23 cellular contexts compared by ENCODE assay signal in the genomic region with DNA sequence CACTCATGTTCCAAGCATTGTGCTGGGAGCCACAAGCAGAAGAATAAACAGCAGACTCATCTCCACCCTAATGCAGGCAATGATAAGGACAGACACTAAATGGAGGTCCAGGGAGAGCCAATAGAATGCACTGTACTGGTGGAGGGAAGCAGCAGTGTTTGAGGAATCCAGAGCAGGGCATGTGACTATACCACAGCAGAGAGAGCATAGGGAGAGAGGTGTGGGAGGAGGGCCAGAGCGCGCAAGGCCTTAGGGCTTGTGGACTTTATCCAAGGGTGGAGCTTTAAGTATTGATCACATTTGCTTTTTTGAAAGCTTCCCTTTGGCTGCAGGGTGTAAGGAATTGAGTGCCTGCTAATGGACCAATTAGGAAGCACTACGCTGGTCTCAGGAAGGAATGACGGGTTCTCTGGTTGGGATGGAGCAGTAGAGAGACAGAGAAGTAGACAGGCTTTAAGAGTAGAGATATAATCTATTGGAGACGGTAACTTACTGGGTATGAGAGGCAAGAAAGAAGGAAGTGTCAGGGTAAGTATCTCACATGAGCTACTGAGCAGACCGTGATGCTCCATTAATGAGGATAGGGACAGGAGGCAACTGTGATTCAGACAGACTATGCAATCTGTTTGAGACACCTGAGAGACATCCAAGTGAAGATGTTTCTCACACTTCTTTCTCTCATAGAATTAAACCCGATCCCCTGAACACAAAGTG.
DNase-seq lines count a peak whose midpoint lies in the region; ATAC-seq, FAIRE-seq and TF ChIP-seq lines count a peak whose summit lies in the region.
"Had no signal": no experiment of that assay in that cellular context is flagged by ENCODE, and none has a peak within 500 bp of the region (broad histone marks: within the 10 kb centered on the region; RNA-seq: fewer than 3 reads in every experiment).

No MANE protein-coding gene starts in this region.

- TF ChIP-seq CTCF in Calu3 (IDR thresholded peaks at IDR 0.05; ENCODE audit: unreplicated experiment) (no peak), endothelial cell of umbilical vein (IDR thresholded peaks at IDR 0.05; ENCODE audit: extremely low read depth in 1 of 2, insufficient read depth in 1 of 2, low read depth in 1 of 2, low read length in 2 of 2) (no peak), mucosa of descending colon (IDR thresholded peaks at IDR 0.05) (no peak), sigmoid colon (IDR thresholded peaks at IDR 0.05) (no peak), uterus (IDR thresholded peaks at IDR 0.05) (no peak)

- H3K9ac ChIP-seq in endothelial cell of umbilical vein (replicated peaks; ENCODE audit: extremely low read depth, insufficient read depth, low read length): peak overlapping the region; percentile 36
- H3K9ac ChIP-seq: GM23248, neural progenitor cell had no signal

- TF ChIP-seq POLR2A in endothelial cell of umbilical vein (IDR thresholded peaks at IDR 0.05; ENCODE audit: low read depth, low read length) (no peak), sigmoid colon (IDR thresholded peaks at IDR 0.05) (no peak), uterus (IDR thresholded peaks at IDR 0.05) (no peak)

- intact Hi-C loops in Calu3 (cut with micrococcal nuclease; ENCODE audit: unreplicated experiment) (loop anchor here (1.0 kb wide), 1 partner anchor 12 kb away; no protein-coding TSS in a partner anchor), endothelial cell of umbilical vein (cut with micrococcal nuclease) (loop anchor here (1.0 to 2.0 kb wide), 4 partner anchors 9 to 83 kb away; partner anchors contain the start of gene MYO1D), mucosa of descending colon (cut with DNase I, micrococcal nuclease) (no loop called here), sigmoid colon (cut with DNase I) (no loop called here), uterus (cut with DNase I; ENCODE audit: low total_unique reads) (no loop called here)

- H4K20me1 ChIP-seq in endothelial cell of umbilical vein (replicated peaks; ENCODE audit: control insufficient read depth, extremely low read depth, insufficient read depth, low read length): no peaks in the 10 kb centered on the region

- peak overlapping the region; percentile 75 for H3K27ac Mint-ChIP-seq in Calu3 (ENCODE audit: unreplicated experiment)
- H3K27ac Mint-ChIP-seq: activated CD8-positive, alpha-beta memory T cell treated with anti-CD3 and anti-CD28 coated beads, Interleukin-2, amount 10 ng/mL, durations not matched to agents 7 days and 5 days; activated T-helper 2 cell treated with anti-CD3 and anti-CD28 coated beads, Interferon-gamma antibody, Interleukin-2, Interleukin-4, amounts not matched to agents 10 μg/mL and 5 μg/mL and 100 μg/mL, durations not matched to agents 14 hours and 24 hours and 36 hours; CD14-positive monocyte; neural progenitor cell; stimulated activated naive B cell treated with anti-CD40 and anti-IgM and Interleukin-4, amounts not matched to agents 10 μg/mL and 1 μg/mL and 100 μg/mL, for 72 hours; T-helper 17 cell had no signal

- POLR2A ChIA-PET in endothelial cell of umbilical vein (lab: Charles Lee): no interaction called here

- dilution Hi-C loops in endothelial cell of umbilical vein (cut with MboI; ENCODE audit: extremely low pct_ligation_motif_present, low sequenced_read_pairs): no loop called here

- H3K27ac ChIP-seq in endothelial cell of umbilical vein (ENCODE audit: insufficient read depth, low read depth, low read length) (peak overlapping the region; percentile 92), sigmoid colon (no peak overlapping the region), uterus (no peak overlapping the region)
- H3K27ac ChIP-seq: cardiac muscle cell, GM23248, neural progenitor cell, thyroid gland had no signal

- no peak overlapping the region for H2AFZ ChIP-seq in endothelial cell of umbilical vein (ENCODE audit: low read depth, low read length)
- H2AFZ ChIP-seq: GM23248, neural progenitor cell had no signal

- H3K9me3 Mint-ChIP-seq in Calu3 (ENCODE audit: low read depth, unreplicated experiment): no peaks in the 10 kb centered on the region
- H3K9me3 Mint-ChIP-seq: activated T-helper 2 cell treated with anti-CD3 and anti-CD28 coated beads, Interferon-gamma antibody, Interleukin-2, Interleukin-4, amounts not matched to agents 10 μg/mL and 5 μg/mL and 100 μg/mL, durations not matched to agents 14 hours and 24 hours and 36 hours; neural progenitor cell; stimulated activated naive B cell treated with anti-CD40 and anti-IgM and Interleukin-4, amounts not matched to agents 10 μg/mL and 1 μg/mL and 100 μg/mL, for 72 hours had no signal

- H3K27me3 ChIP-seq in endothelial cell of umbilical vein (ENCODE audit: control insufficient read depth in 2 of 2, insufficient read depth in 2 of 2, low read length in 2 of 2) (no peaks in the 10 kb centered on the region), sigmoid colon (no peaks in the 10 kb centered on the region), uterus (no peaks in the 10 kb centered on the region)
- H3K27me3 ChIP-seq: cardiac muscle cell, neural progenitor cell, thyroid gland had no signal

- ATAC-seq in mucosa of descending colon (peak; percentile 94), HG02840 (IDR thresholded peaks at IDR 0.05; ENCODE audit: low FRiP score, unreplicated experiment) (no peak)
- ATAC-seq: activated CD8-positive, alpha-beta memory T cell treated with anti-CD3 and anti-CD28 coated beads, Interleukin-2, amount 10 ng/mL, durations not matched to agents 7 days and 5 days; stimulated activated naive B cell treated with anti-CD40 and anti-IgM and Interleukin-4, amounts not matched to agents 10 μg/mL and 1 μg/mL and 100 μg/mL, for 72 hours; T-helper 17 cell had no signal

- H3K4me1 ChIP-seq in endothelial cell of umbilical vein (ENCODE audit: control insufficient read depth, extremely low read depth, insufficient read depth, low read length) (peaks cover 57% of the 10 kb centered on the region), mucosa of descending colon (ENCODE audit: low read depth) (peaks cover 33% of the 10 kb centered on the region), sigmoid colon (peaks cover 0 to 6% (median 0%) of the 10 kb centered on the region in 4 donors), uterus (no peaks in the 10 kb centered on the region)
- H3K4me1 ChIP-seq: neural progenitor cell had no signal

- DNase-seq in Calu3: peak; percentile 71
- DNase-seq in RPMI7951 (ENCODE audit: low read depth): peak; percentile 16
- peak; percentile 39 for DNase-seq in endothelial cell of umbilical vein (ENCODE audit: low read depth, low spot score)
- DNase-seq in mucosa of descending colon: peak; percentile 65 to 69 (median 66)
- no peak for DNase-seq in sigmoid colon
- no peak for DNase-seq in uterus
- no peak for DNase-seq in NCI-H2196 (lab: John Stamatoyannopoulos, UW; ENCODE audit: unreplicated experiment)
- DNase-seq: activated CD4-positive, alpha-beta T cell treated with anti-CD3 and anti-CD28 coated beads for 1 hour; activated CD8-positive, alpha-beta memory T cell treated with anti-CD3 and anti-CD28 coated beads, Interleukin-2, amount 10 ng/mL, durations not matched to agents 7 days and 5 days; effector CD4-positive, alpha-beta T cell; GM23248; MM.1S; NCI-H1694 treated with DMSO at 0.1 percent for 48 hours; SHP77; stimulated activated CD4-positive, alpha-beta T cell treated with anti-CD3 and anti-CD28 coated beads, Interleukin-15, amount 100 ng/mL, for 24 hours; stimulated activated naive B cell treated with anti-CD40 and anti-IgM and Interleukin-4, amounts not matched to agents 10 μg/mL and 1 μg/mL and 100 μg/mL, for 72 hours; T-helper 17 cell; thyroid gland had no signal

- peak overlapping the region; percentile 73 for H3K4me2 ChIP-seq in endothelial cell of umbilical vein (ENCODE audit: insufficient read depth, low read length)
- H3K4me2 ChIP-seq: neural progenitor cell had no signal

- H3K79me2 ChIP-seq in endothelial cell of umbilical vein (ENCODE audit: control insufficient read depth, insufficient read depth, low read length): peaks cover 10% of the 10 kb centered on the region

- BruUV-seq in Calu3 (replicated peaks; lab: Mats Ljungman, UMichigan) (no TSS peak), endothelial cell of umbilical vein (replicated peaks; lab: Mats Ljungman, UMichigan) (no TSS peak)

- no peak overlapping the region for H3K4me3 ChIP-seq in endothelial cell of umbilical vein (replicated peaks in 1 of 3; ENCODE audit: insufficient read depth in 1 of 3, low read depth in 1 of 3, low read length in 3 of 3)
- H3K4me3 ChIP-seq in mucosa of descending colon: no peak overlapping the region
- no peak overlapping the region for H3K4me3 ChIP-seq in sigmoid colon
- H3K4me3 ChIP-seq in uterus: no peak overlapping the region
- H3K4me3 ChIP-seq: cardiac muscle cell, GM23248, neural progenitor cell, thyroid gland had no signal

- H3K4me1 Mint-ChIP-seq in Calu3 (ENCODE audit: low read depth, unreplicated experiment): peaks cover 38% of the 10 kb centered on the region
- H3K4me1 Mint-ChIP-seq: CD14-positive monocyte; neural progenitor cell; stimulated activated naive B cell treated with anti-CD40 and anti-IgM and Interleukin-4, amounts not matched to agents 10 μg/mL and 1 μg/mL and 100 μg/mL, for 72 hours had no signal

- peaks cover 14% of the 10 kb centered on the region for H3K36me3 Mint-ChIP-seq in Calu3 (ENCODE audit: insufficient read depth, unreplicated experiment)
- H3K36me3 Mint-ChIP-seq: activated CD8-positive, alpha-beta memory T cell treated with anti-CD3 and anti-CD28 coated beads, Interleukin-2, amount 10 ng/mL, durations not matched to agents 7 days and 5 days; CD14-positive monocyte; neural progenitor cell; stimulated activated naive B cell treated with anti-CD40 and anti-IgM and Interleukin-4, amounts not matched to agents 10 μg/mL and 1 μg/mL and 100 μg/mL, for 72 hours had no signal

- H3K4me3 Mint-ChIP-seq in Calu3 (ENCODE audit: low read depth, unreplicated experiment): peak overlapping the region; percentile 51
- H3K4me3 Mint-ChIP-seq: activated CD8-positive, alpha-beta memory T cell treated with anti-CD3 and anti-CD28 coated beads, Interleukin-2, amount 10 ng/mL, durations not matched to agents 7 days and 5 days; CD14-positive monocyte; neural progenitor cell; stimulated activated naive B cell treated with anti-CD40 and anti-IgM and Interleukin-4, amounts not matched to agents 10 μg/mL and 1 μg/mL and 100 μg/mL, for 72 hours; T-helper 17 cell had no signal

- no peaks in the 10 kb centered on the region for H3K27me3 Mint-ChIP-seq in Calu3 (ENCODE audit: unreplicated experiment)
- H3K27me3 Mint-ChIP-seq: T-helper 17 cell had no signal

- peak; percentile 15 for FAIRE-seq in endothelial cell of umbilical vein (lab: Jason Lieb, UNC)

- H3K9me3 ChIP-seq in endothelial cell of umbilical vein (replicated peaks; ENCODE audit: control insufficient read depth, insufficient read depth, low read length) (no peaks in the 10 kb centered on the region), mucosa of descending colon (no peaks in the 10 kb centered on the region), sigmoid colon (no peaks in the 10 kb centered on the region), uterus (no peaks in the 10 kb centered on the region)
- H3K9me3 ChIP-seq: thyroid gland had no signal

- TF ChIP-seq EP300 in sigmoid colon (IDR thresholded peaks at IDR 0.05): no peak

- 28 to 78% methylated on average over 7 of the region's 7 CpGs for WGBS in sigmoid colon, 2 donors

- CTCF ChIA-PET in Calu3 (lab: Charles Lee) (interaction anchor here (0.8 to 1.7 kb wide), 6 partner anchors 11 to 115 kb away, joined by 3 to 15 read pairs (median 6); partner anchors contain the start of gene MYO1D), endothelial cell of umbilical vein (lab: Charles Lee) (interaction anchor here (0.9 to 6.7 kb wide), 14 partner anchors 8 to 117 kb away, joined by 3 to 117 read pairs (median 4); partner anchors contain the start of gene MYO1D)

- no peaks in the 10 kb centered on the region for H3K9me1 ChIP-seq in endothelial cell of umbilical vein (replicated peaks; ENCODE audit: control insufficient read depth, extremely low read depth, insufficient read depth, low read length)

- H3K36me3 ChIP-seq in endothelial cell of umbilical vein (ENCODE audit: control insufficient read depth in 2 of 2, extremely low read depth in 1 of 2, insufficient read depth in 2 of 2, low read length in 2 of 2): no peaks in the 10 kb centered on the region
- no peaks in the 10 kb centered on the region for H3K36me3 ChIP-seq in mucosa of descending colon (ENCODE audit: low read depth)
- H3K36me3 ChIP-seq in sigmoid colon: no peaks in the 10 kb centered on the region
- no peaks in the 10 kb centered on the region for H3K36me3 ChIP-seq in uterus
- H3K36me3 ChIP-seq: cardiac muscle cell, neural progenitor cell, thyroid gland had no signal

Comparison
In these comparisons a context has a peak if more than half of its experiments do, and no peak if none do; other contexts are left out.
1. DNase-seq: peak in Calu3 (single experiment), RPMI7951 (single experiment), endothelial cell of umbilical vein (single experiment) and mucosa of descending colon (3 of 3); none in sigmoid colon (single experiment), uterus (0 of 2) and NCI-H2196 (single experiment).
2. intact Hi-C loops: an anchor here in Calu3 (1.0 kb wide) and endothelial cell of umbilical vein (1.0 to 2.0 kb wide); none called in mucosa of descending colon, sigmoid colon and uterus.